ENCODE assay signal across 11 cellular contexts in the genomic region with DNA sequence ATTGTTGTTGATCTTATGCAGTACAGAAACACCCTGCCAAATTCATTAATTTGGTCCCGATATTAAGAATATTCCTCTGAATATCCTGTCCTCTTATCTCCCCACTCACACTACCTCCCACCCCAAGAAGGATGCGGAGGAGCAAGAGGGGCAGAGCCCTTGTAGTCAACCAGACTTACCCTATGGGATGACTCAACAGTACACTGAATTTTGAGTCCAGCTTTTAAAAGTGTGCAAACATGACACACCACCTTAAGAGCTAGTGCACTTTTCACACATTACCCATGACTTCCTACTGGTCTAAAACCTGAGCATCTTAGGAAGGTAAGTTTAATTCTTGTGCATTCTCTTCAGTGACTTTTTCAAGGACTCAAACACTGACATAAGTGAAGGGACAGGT. TPM values are rescaled to one million over a fixed set of nuclear protein-coding genes. Genes with fewer than 3 reads are reported as not detected.
A peak's percentile ranks its signal among the peaks of the same experiment; 100 is the strongest.
DNase-seq lines count a peak whose midpoint lies in the region; ATAC-seq lines count a peak whose summit lies in the region.
"Had no signal": no experiment of that assay in that cellular context is flagged by ENCODE, and none has a peak within 500 bp of the region (broad histone marks: within the 10 kb centered on the region; RNA-seq: fewer than 3 reads in every experiment).

No MANE protein-coding gene starts in this region.

- 52 to 60% methylated on average over 2 of the region's 2 CpGs for WGBS in aorta, 2 donors

- H3K9me3 Mint-ChIP-seq in activated naive CD4-positive, alpha-beta T cell treated with anti-CD3 and anti-CD28 coated beads for 36 hours, result no peaks in the 10 kb centered on the region
- no peaks in the 10 kb centered on the region for H3K9me3 Mint-ChIP-seq in activated T-helper 17 cell treated with anti-CD3 and anti-CD28 coated beads, Interleukin-2, amount 50 U/mL, for 72 hours
- no peaks in the 10 kb centered on the region for H3K9me3 Mint-ChIP-seq in immature natural killer cell
- no peaks in the 10 kb centered on the region for H3K9me3 Mint-ChIP-seq in stimulated activated naive CD8-positive, alpha-beta T cell treated with anti-CD3 and anti-CD28 coated beads, Interleukin-15, Interleukin-2, amounts not matched to agents 100 ng/mL and 50 ng/mL, for 24 hours
- H3K9me3 Mint-ChIP-seq: dendritic cell treated with granulocyte-macrophage colony-stimulating factor and Interleukin-4, amounts not matched to agents 40 ng/mL and 50 ng/mL, for 4 days had no signal

- no peak overlapping the region for H3K27ac ChIP-seq in aorta (ENCODE audit: low read depth in 1 of 2, low read length in 2 of 2)

- peak; percentile 27 for ATAC-seq in activated T-helper 17 cell treated with anti-CD3 and anti-CD28 coated beads, Interleukin-2, amount 50 U/mL, for 72 hours (replicated peaks)
- no peak for ATAC-seq in aorta (ENCODE audit: low FRiP score)
- ATAC-seq: HCT116 had no signal

- intact Hi-C loops in activated naive CD4-positive, alpha-beta T cell treated with anti-CD3 and anti-CD28 coated beads for 36 hours (cut with micrococcal nuclease), result loop anchor here (10.0 kb wide), 1 partner anchor 421 kb away; no protein-coding TSS in a partner anchor
- intact Hi-C loops in aorta (cut with DNase I), result no loop called here

- H3K27me3 ChIP-seq in aorta (ENCODE audit: control insufficient read depth in 1 of 2, insufficient read depth in 2 of 2, low read length in 1 of 2), result no peaks in the 10 kb centered on the region

- DNase-seq in activated naive CD4-positive, alpha-beta T cell treated with anti-CD3 and anti-CD28 coated beads for 36 hours, result peak; percentile 14
- DNase-seq in activated naive CD4-positive, alpha-beta T cell (lab: John Stamatoyannopoulos, UW), result no peak
- DNase-seq in immature natural killer cell (no peak), aorta (no peak), SW480 (ENCODE audit: low spot score) (no peak), HT-29 (ENCODE audit: low spot score) (no peak)
- DNase-seq: NCI-H526 had no signal

- H3K36me3 ChIP-seq in aorta (ENCODE audit: control insufficient read depth in 1 of 2, insufficient read depth in 2 of 2, low read length in 1 of 2), result no peaks in the 10 kb centered on the region

- peak overlapping the region; percentile 26 for H3K4me3 Mint-ChIP-seq in activated naive CD4-positive, alpha-beta T cell treated with anti-CD3 and anti-CD28 coated beads for 36 hours
- H3K4me3 Mint-ChIP-seq in activated T-helper 17 cell treated with anti-CD3 and anti-CD28 coated beads, Interleukin-2, amount 50 U/mL, for 72 hours, result peak overlapping the region; percentile 89
- H3K4me3 Mint-ChIP-seq in immature natural killer cell, result peak overlapping the region; percentile 46 to 84 (median 76)
- H3K4me3 Mint-ChIP-seq in stimulated activated naive CD8-positive, alpha-beta T cell treated with anti-CD3 and anti-CD28 coated beads, Interleukin-15, Interleukin-2, amounts not matched to agents 100 ng/mL and 50 ng/mL, for 24 hours, result peak overlapping the region; percentile 76
- H3K4me3 Mint-ChIP-seq: dendritic cell treated with granulocyte-macrophage colony-stimulating factor and Interleukin-4, amounts not matched to agents 40 ng/mL and 50 ng/mL, for 4 days had no signal

- no peak overlapping the region for H3K4me3 ChIP-seq in aorta (ENCODE audit: low read length in 2 of 2)

- H3K4me1 Mint-ChIP-seq in activated naive CD4-positive, alpha-beta T cell treated with anti-CD3 and anti-CD28 coated beads for 36 hours (ENCODE audit: low read depth), result peaks cover 87% of the 10 kb centered on the region
- H3K4me1 Mint-ChIP-seq in activated T-helper 17 cell treated with anti-CD3 and anti-CD28 coated beads, Interleukin-2, amount 50 U/mL, for 72 hours, result peaks cover 75% of the 10 kb centered on the region
- peaks cover 88 to 92% of the 10 kb centered on the region in 2 donors for H3K4me1 Mint-ChIP-seq in immature natural killer cell
- H3K4me1 Mint-ChIP-seq in stimulated activated naive CD8-positive, alpha-beta T cell treated with anti-CD3 and anti-CD28 coated beads, Interleukin-15, Interleukin-2, amounts not matched to agents 100 ng/mL and 50 ng/mL, for 24 hours (ENCODE audit: low read depth), result peaks cover 95% of the 10 kb centered on the region

- H3K36me3 Mint-ChIP-seq in activated naive CD4-positive, alpha-beta T cell treated with anti-CD3 and anti-CD28 coated beads for 36 hours (ENCODE audit: low read depth), result peaks cover 24% of the 10 kb centered on the region
- H3K36me3 Mint-ChIP-seq in activated T-helper 17 cell treated with anti-CD3 and anti-CD28 coated beads, Interleukin-2, amount 50 U/mL, for 72 hours (ENCODE audit: low read depth), result peaks cover 72% of the 10 kb centered on the region
- no peaks in the 10 kb centered on the region for H3K36me3 Mint-ChIP-seq in immature natural killer cell
- H3K36me3 Mint-ChIP-seq in stimulated activated naive CD8-positive, alpha-beta T cell treated with anti-CD3 and anti-CD28 coated beads, Interleukin-15, Interleukin-2, amounts not matched to agents 100 ng/mL and 50 ng/mL, for 24 hours (ENCODE audit: low read depth), result peaks cover 70% of the 10 kb centered on the region

- H3K4me1 ChIP-seq in aorta (ENCODE audit: control insufficient read depth in 1 of 2, insufficient read depth in 2 of 2, low read length in 2 of 2), result peaks cover 7 to 8% of the 10 kb centered on the region in 2 donors

- peak overlapping the region; percentile 95 for H3K27ac Mint-ChIP-seq in activated naive CD4-positive, alpha-beta T cell treated with anti-CD3 and anti-CD28 coated beads for 36 hours
- peak overlapping the region; percentile 92 for H3K27ac Mint-ChIP-seq in activated T-helper 17 cell treated with anti-CD3 and anti-CD28 coated beads, Interleukin-2, amount 50 U/mL, for 72 hours
- peak overlapping the region; percentile 63 to 85 (median 77) for H3K27ac Mint-ChIP-seq in immature natural killer cell
- peak overlapping the region; percentile 94 for H3K27ac Mint-ChIP-seq in stimulated activated naive CD8-positive, alpha-beta T cell treated with anti-CD3 and anti-CD28 coated beads, Interleukin-15, Interleukin-2, amounts not matched to agents 100 ng/mL and 50 ng/mL, for 24 hours

- no peaks in the 10 kb centered on the region for H3K27me3 Mint-ChIP-seq in activated naive CD4-positive, alpha-beta T cell treated with anti-CD3 and anti-CD28 coated beads for 36 hours (ENCODE audit: low read depth)
- no peaks in the 10 kb centered on the region for H3K27me3 Mint-ChIP-seq in activated T-helper 17 cell treated with anti-CD3 and anti-CD28 coated beads, Interleukin-2, amount 50 U/mL, for 72 hours
- H3K27me3 Mint-ChIP-seq in immature natural killer cell (ENCODE audit: low read depth in 3 of 3), result peaks cover 0 to 3% (median 0%) of the 10 kb centered on the region in 3 donors
- no peaks in the 10 kb centered on the region for H3K27me3 Mint-ChIP-seq in stimulated activated naive CD8-positive, alpha-beta T cell treated with anti-CD3 and anti-CD28 coated beads, Interleukin-15, Interleukin-2, amounts not matched to agents 100 ng/mL and 50 ng/mL, for 24 hours
- H3K27me3 Mint-ChIP-seq: dendritic cell treated with granulocyte-macrophage colony-stimulating factor and Interleukin-4, amounts not matched to agents 40 ng/mL and 50 ng/mL, for 4 days had no signal

- H3K9me3 ChIP-seq in aorta (ENCODE audit: control insufficient read depth, low read length), result no peaks in the 10 kb centered on the region

- CTCF ChIA-PET in activated naive CD4-positive, alpha-beta T cell treated with anti-CD3 and anti-CD28 coated beads for 36 hours (lab: Charles Lee), result interaction anchor here (0.6 to 2.5 kb wide), 3 partner anchors 10 to 16 kb away, joined by 3 to 14 read pairs (median 3); no protein-coding TSS in a partner anchor

RNA-seq across cellular contexts. Expression of a gene that starts 9.5 kb away (rescaled TPM):
- 100 to 1,000 TPM; 140 to 144 TPM for total RNA-seq in activated naive CD4-positive, alpha-beta T cell treated with anti-CD3 and anti-CD28 coated beads for 36 hours
- total RNA-seq in activated T-helper 17 cell treated with anti-CD3 and anti-CD28 coated beads, Interleukin-2, amount 50 U/mL, for 72 hours, result 100 to 1,000 TPM; 136 to 143 TPM
- 10 to 100 TPM in 2 of 3 donors, 1 to 10 TPM in 1; 9.6 to 31.7 (median 21.4) TPM for polyA plus RNA-seq in immature natural killer cell
- total RNA-seq in aorta, result 100 to 1,000 TPM; 131 to 168 TPM
- polyA plus RNA-seq in aorta, result 10 to 100 TPM; 21.5 to 41.5 TPM
- total RNA-seq in HT-29 (2014; rRNA removed; shearing (Covaris generic)), result 94.3 and 110 TPM in 2 replicates

Comparison
In these comparisons a context has a peak if more than half of its experiments do, and no peak if none do; other contexts are left out.
1. H3K4me3 Mint-ChIP-seq: peak in every context shown above with its lines; median percentile 89 in activated T-helper 17 cell treated with anti-CD3 and anti-CD28 coated beads, Interleukin-2, amount 50 U/mL, for 72 hours; 76 in immature natural killer cell; 76 in stimulated activated naive CD8-positive, alpha-beta T cell treated with anti-CD3 and anti-CD28 coated beads, Interleukin-15, Interleukin-2, amounts not matched to agents 100 ng/mL and 50 ng/mL, for 24 hours; 26 in activated naive CD4-positive, alpha-beta T cell treated with anti-CD3 and anti-CD28 coated beads for 36 hours.